ENCODE assay signal across 8 cellular contexts in genomic region chr19:6481541-6482342, GRCh38. TPM values are rescaled to one million over a fixed set of nuclear protein-coding genes. Genes with fewer than 3 reads are reported as not detected.
DNase-seq lines count a peak whose midpoint lies in the region; ATAC-seq and TF ChIP-seq lines count a peak whose summit lies in the region.

Gene DENND1C (minus strand): TSS chr19:6481787. CDS start chr19:6481695, 92 bp downstream.

- no peaks in the 10 kb centered on the region for H3K79me2 ChIP-seq in SK-N-SH (ENCODE audit: insufficient read depth)

- H3K9me3 Mint-ChIP-seq in activated naive CD8-positive, alpha-beta T cell (ENCODE audit: low read depth) = no peaks in the 10 kb centered on the region

- peak; percentile 45 for DNase-seq in ELR (ENCODE audit: low read depth)
- DNase-seq in SK-N-SH = peak; percentile 71
- DNase-seq in iPS-NIHi11 (ENCODE audit: low spot score) = peak; percentile 62
- peak; percentile 26 to 52 (median 48) for DNase-seq in stimulated activated CD4-positive, alpha-beta T cell treated with anti-CD3 and anti-CD28 coated beads, TNF-alpha, amount 100 ng/mL, for 1 hour (ENCODE audit: low read depth in 3 of 3, low spot score in 1 of 3)
- no peak for DNase-seq in NCI-H2029 (lab: John Stamatoyannopoulos, UW)

- H3K36me3 ChIP-seq in SK-N-SH (replicated peaks in 1 of 2; ENCODE audit: control insufficient read depth in 1 of 2, insufficient read depth in 2 of 2, low read length in 1 of 2) = no peaks in the 10 kb centered on the region

- H3K27me3 ChIP-seq in SK-N-SH (ENCODE audit: insufficient read depth) = no peaks in the 10 kb centered on the region; the same call in 1 of the 2 replicates

- H3K4me3 ChIP-seq in SK-N-SH (ENCODE audit: low read depth in 2 of 2, low read length in 1 of 2) = no peak within 1 kb of the TSS

- peak within 1 kb of the TSS; percentile 100 for H3K4me3 Mint-ChIP-seq in activated naive CD8-positive, alpha-beta T cell

- ATAC-seq in HG02623 (IDR thresholded peaks at IDR 0.05; ENCODE audit: unreplicated experiment) = peak; percentile 55
- no peak for ATAC-seq in GM18517 (IDR thresholded peaks at IDR 0.05; ENCODE audit: unreplicated experiment)

- H4K20me1 ChIP-seq in SK-N-SH (ENCODE audit: insufficient read depth) = no peaks in the 10 kb centered on the region

- POLR2A ChIA-PET in SK-N-SH (lab: Yijun Ruan, JAX) = no interaction called here

- H3K4me1 ChIP-seq in SK-N-SH (ENCODE audit: control insufficient read depth in 1 of 2, insufficient read depth in 2 of 2, low read depth in 1 of 2, low read length in 1 of 2) = peaks cover 0 to 5% of the 10 kb centered on the region in 2 experiments; a peak in 1 of 4 replicates

- TF ChIP-seq CTCF in SK-N-SH (IDR thresholded peaks at IDR 0.05) = peak; percentile 60

- TF ChIP-seq RAD21 in SK-N-SH (IDR thresholded peaks at IDR 0.05; ENCODE audit: low read length) = peak; percentile 40; the same call in 1 of the 2 replicates

- H3K9me3 ChIP-seq in SK-N-SH = no peaks in the 10 kb centered on the region

- no peak for TF ChIP-seq EP300 in SK-N-SH (IDR thresholded peaks at IDR 0.05; ENCODE audit: borderline replicate concordance in 1 of 2, low read depth in 1 of 2, low read length in 1 of 2)

- H3K9ac ChIP-seq in SK-N-SH = no peak within 1 kb of the TSS

- H3K4me1 Mint-ChIP-seq in activated naive CD8-positive, alpha-beta T cell (ENCODE audit: low read depth) = peaks cover 33% of the 10 kb centered on the region

- WGBS in SK-N-SH (ENCODE audit: low lambda C conversion rate) = 42% methylated on average over 20 of the region's 24 CpGs

- no peak within 1 kb of the TSS for H2AFZ ChIP-seq in SK-N-SH (ENCODE audit: low read depth)

- no peaks in the 10 kb centered on the region for H3K9me2 ChIP-seq in SK-N-SH

- H3K27me3 Mint-ChIP-seq in activated naive CD8-positive, alpha-beta T cell = no peaks in the 10 kb centered on the region

- H3K4me2 ChIP-seq in SK-N-SH = no peak within 1 kb of the TSS

- CTCF ChIA-PET in SK-N-SH (lab: Yijun Ruan, JAX) = interaction anchor here (0.8 to 1.8 kb wide), 6 partner anchors 10 to 44 kb away, joined by 3 to 14 read pairs (median 3); partner anchors contain the start of gene TUBB4A

- H3K36me3 Mint-ChIP-seq in activated naive CD8-positive, alpha-beta T cell = no peaks in the 10 kb centered on the region

- H3K27ac Mint-ChIP-seq in activated naive CD8-positive, alpha-beta T cell = peak within 1 kb of the TSS; percentile 97

- no peak within 1 kb of the TSS for H3K27ac ChIP-seq in SK-N-SH (ENCODE audit: low read depth in 2 of 2, low read length in 1 of 2)

- no peaks in the 10 kb centered on the region for H3F3A ChIP-seq in SK-N-SH (replicated peaks; ENCODE audit: insufficient read depth)

TF ChIP-seq in SK-N-SH, 30 proteins besides CTCF, POLR2A, EP300 and RAD21:
- TF ChIP-seq NRF1 (IDR thresholded peaks at IDR 0.05; ENCODE audit: low read depth, low read length) (no peak), YY1 (IDR thresholded peaks at IDR 0.05; ENCODE audit: low read depth) (no peak), POLR2AphosphoS5 (IDR thresholded peaks at IDR 0.05; ENCODE audit: low read depth, low read length) (no peak), ZBTB33 (IDR thresholded peaks at IDR 0.05; ENCODE audit: borderline replicate concordance, low read depth) (no peak), FOSL2 (IDR thresholded peaks at IDR 0.05; ENCODE audit: borderline replicate concordance, low read depth) (no peak), CHD2 (IDR thresholded peaks at IDR 0.05; ENCODE audit: low read length, partially characterized antibody) (no peak), SMC3 (IDR thresholded peaks at IDR 0.05; ENCODE audit: low read depth, low read length) (peak; percentile 46), NFIC (IDR thresholded peaks at IDR 0.05; ENCODE audit: borderline replicate concordance) (no peak)

RNA-seq across cellular contexts. Expression of gene DENND1C, which starts in this region (rescaled TPM):
- 0.05 and 0.11 TPM in 2 replicates for polyA plus RNA-seq in SK-N-SH (2012; rRNA removed)
- polyA plus RNA-seq in SK-N-SH (2012; cell fraction: cytosol; rRNA removed) = 0.03 and 0.04 TPM in 2 replicates
- polyA plus RNA-seq in SK-N-SH (2012; cell fraction: nucleus; rRNA removed) = 0.08 and 0.12 TPM in 2 replicates

Comparison
In these comparisons a context has a peak if more than half of its experiments do, and no peak if none do; other contexts are left out.
1. Peak in DNase-seq in SK-N-SH; RNA of the gene not detected or under 1 TPM.